Comparison of ENCODE assay signal across 9 cellular contexts in the genomic region with DNA sequence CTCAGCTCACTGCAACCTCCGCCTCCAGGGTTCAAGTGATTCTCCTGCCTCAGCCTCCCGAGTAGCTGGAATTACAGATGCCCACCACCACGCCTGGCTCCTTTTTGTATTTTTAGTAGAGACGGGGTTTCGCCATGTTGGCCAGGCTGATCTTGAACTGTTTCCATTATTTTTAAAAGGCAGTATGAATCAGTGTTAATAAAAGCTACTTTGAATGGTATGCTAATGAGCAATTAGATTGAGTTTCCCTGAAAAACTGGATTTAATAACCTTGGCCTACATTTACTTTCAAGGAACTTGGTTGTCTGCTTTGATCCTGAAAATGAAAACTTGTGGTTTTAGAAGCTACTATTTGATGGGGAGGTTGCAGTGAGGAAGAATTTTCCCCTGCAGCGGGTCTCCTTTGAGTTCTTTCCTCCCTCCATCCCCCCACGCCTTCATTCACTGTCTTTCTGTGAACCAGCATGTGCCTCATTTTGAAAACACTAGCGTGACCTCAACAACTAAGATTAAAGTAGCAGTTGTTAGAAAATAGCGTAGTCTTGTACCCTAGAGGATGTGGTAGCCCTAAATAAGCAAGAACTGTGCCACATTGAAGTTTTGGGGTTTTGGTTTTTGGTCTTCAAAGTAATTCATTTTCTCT. TPM values are rescaled to one million over a fixed set of nuclear protein-coding genes. Genes with fewer than 3 reads are reported as not detected.
DNase-seq lines count a peak whose midpoint lies in the region; ATAC-seq and TF ChIP-seq lines count a peak whose summit lies in the region.
"Had no signal": no experiment of that assay in that cellular context is flagged by ENCODE, and none has a peak within 500 bp of the region (broad histone marks: within the 10 kb centered on the region; RNA-seq: fewer than 3 reads in every experiment).

No MANE protein-coding gene starts in this region.

- H3K4me1 ChIP-seq in BE2C (no peaks in the 10 kb centered on the region), right atrium auricular region (no peaks in the 10 kb centered on the region)

- no peaks in the 10 kb centered on the region for H3K27me3 Mint-ChIP-seq in activated CD8-positive, alpha-beta T cell treated with anti-CD3 and anti-CD28 coated beads for 36 hours
- H3K27me3 Mint-ChIP-seq in stimulated activated memory B cell treated with anti-CD40 and anti-IgM and Interleukin-4, amounts not matched to agents 10 μg/mL and 1 μg/mL and 100 μg/mL, for 72 hours, result no peaks in the 10 kb centered on the region

- POLR2A ChIA-PET in activated CD8-positive, alpha-beta T cell treated with anti-CD3 and anti-CD28 coated beads for 36 hours (lab: Charles Lee), result interaction anchor here (0.7 to 3.1 kb wide), 9 partner anchors 10 to 93 kb away, joined by 3 to 20 read pairs (median 4); partner anchors contain the start of genes DGLUCY and RPS6KA5

- no peak for TF ChIP-seq CTCF in activated CD8-positive, alpha-beta T cell treated with anti-CD3 and anti-CD28 coated beads for 36 hours (IDR thresholded peaks at IDR 0.05)
- TF ChIP-seq CTCF in BE2C (IDR thresholded peaks at IDR 0.05; ENCODE audit: low read depth, low read length) (no peak), right atrium auricular region (IDR thresholded peaks at IDR 0.05) (no peak)

- peaks cover 29% of the 10 kb centered on the region for H3K4me1 Mint-ChIP-seq in activated CD8-positive, alpha-beta T cell treated with anti-CD3 and anti-CD28 coated beads for 36 hours (ENCODE audit: low read depth)
- no peaks in the 10 kb centered on the region for H3K4me1 Mint-ChIP-seq in stimulated activated memory B cell treated with anti-CD40 and anti-IgM and Interleukin-4, amounts not matched to agents 10 μg/mL and 1 μg/mL and 100 μg/mL, for 72 hours

- H3K27me3 ChIP-seq in BE2C (no peaks in the 10 kb centered on the region), right atrium auricular region (no peaks in the 10 kb centered on the region)
- H3K27me3 ChIP-seq: transverse colon had no signal

- H3K27ac Mint-ChIP-seq in activated CD8-positive, alpha-beta T cell treated with anti-CD3 and anti-CD28 coated beads for 36 hours, result peak overlapping the region; percentile 81
- H3K27ac Mint-ChIP-seq in stimulated activated memory B cell treated with anti-CD40 and anti-IgM and Interleukin-4, amounts not matched to agents 10 μg/mL and 1 μg/mL and 100 μg/mL, for 72 hours, result no peak overlapping the region

- intact Hi-C loops in activated CD8-positive, alpha-beta T cell treated with anti-CD3 and anti-CD28 coated beads for 36 hours (cut with micrococcal nuclease), result loop anchor here (1.0 kb wide), 1 partner anchor 108 kb away; no protein-coding TSS in a partner anchor

- DNase-seq in activated CD8-positive, alpha-beta T cell treated with anti-CD3 and anti-CD28 coated beads for 36 hours, result peak; percentile 78
- DNase-seq in stimulated activated CD4-positive, alpha-beta T cell treated with anti-CD3 and anti-CD28 coated beads, Interleukin-15, amount 100 ng/mL, for 48 hours (ENCODE audit: low read depth in 2 of 2), result peak; percentile 33 to 49
- DNase-seq in SHP77 (lab: John Stamatoyannopoulos, UW) (no peak), BE2C (no peak), right atrium auricular region (ENCODE audit: low spot score) (no peak)
- DNase-seq: transverse colon had no signal

- H3K4me3 ChIP-seq in BE2C (ENCODE audit: low read depth, low read length) (no peak overlapping the region), right atrium auricular region (no peak overlapping the region)
- H3K4me3 ChIP-seq: transverse colon had no signal

- H3K4me3 Mint-ChIP-seq in activated CD8-positive, alpha-beta T cell treated with anti-CD3 and anti-CD28 coated beads for 36 hours, result no peak overlapping the region
- H3K4me3 Mint-ChIP-seq in stimulated activated memory B cell treated with anti-CD40 and anti-IgM and Interleukin-4, amounts not matched to agents 10 μg/mL and 1 μg/mL and 100 μg/mL, for 72 hours, result no peak overlapping the region

- H3K36me3 Mint-ChIP-seq in activated CD8-positive, alpha-beta T cell treated with anti-CD3 and anti-CD28 coated beads for 36 hours (ENCODE audit: low read depth), result peaks cover 2% of the 10 kb centered on the region
- H3K36me3 Mint-ChIP-seq in stimulated activated memory B cell treated with anti-CD40 and anti-IgM and Interleukin-4, amounts not matched to agents 10 μg/mL and 1 μg/mL and 100 μg/mL, for 72 hours, result peaks cover 12% of the 10 kb centered on the region

- CTCF ChIA-PET in activated CD8-positive, alpha-beta T cell treated with anti-CD3 and anti-CD28 coated beads for 36 hours (lab: Charles Lee), result interaction anchor here (0.6 to 1.9 kb wide), 13 partner anchors 9 to 176 kb away, joined by 3 to 9 read pairs (median 4); partner anchors contain the start of gene DGLUCY

- H3K9me3 ChIP-seq in BE2C, result no peaks in the 10 kb centered on the region
- no peaks in the 10 kb centered on the region for H3K9me3 ChIP-seq in right atrium auricular region
- H3K9me3 ChIP-seq: transverse colon had no signal

- no peaks in the 10 kb centered on the region for H3K9me3 Mint-ChIP-seq in activated CD8-positive, alpha-beta T cell treated with anti-CD3 and anti-CD28 coated beads for 36 hours
- no peaks in the 10 kb centered on the region for H3K9me3 Mint-ChIP-seq in stimulated activated memory B cell treated with anti-CD40 and anti-IgM and Interleukin-4, amounts not matched to agents 10 μg/mL and 1 μg/mL and 100 μg/mL, for 72 hours

- H3K27ac ChIP-seq in right atrium auricular region, result no peak overlapping the region

- H3K36me3 ChIP-seq in BE2C, result no peaks in the 10 kb centered on the region
- no peaks in the 10 kb centered on the region for H3K36me3 ChIP-seq in right atrium auricular region
- H3K36me3 ChIP-seq: transverse colon had no signal

- peak; percentile 70 for ATAC-seq in GM18517 (IDR thresholded peaks at IDR 0.05; ENCODE audit: unreplicated experiment)
- ATAC-seq in HG02884 (IDR thresholded peaks at IDR 0.05; ENCODE audit: unreplicated experiment), result peak; percentile 83
- ATAC-seq in activated CD8-positive, alpha-beta T cell treated with anti-CD3 and anti-CD28 coated beads for 36 hours, result peak; percentile 96
- ATAC-seq in stimulated activated memory B cell treated with anti-CD40 and anti-IgM and Interleukin-4, amounts not matched to agents 10 μg/mL and 1 μg/mL and 100 μg/mL, for 72 hours, result no peak

RNA-seq across cellular contexts. Expression of gene RPS6KA5, which starts 17.8 kb away (rescaled TPM):
- 10 to 100 TPM; 12.8 to 12.9 TPM for total RNA-seq in activated CD8-positive, alpha-beta T cell treated with anti-CD3 and anti-CD28 coated beads for 36 hours
- polyA plus RNA-seq in BE2C (2012; ENCODE audit: insufficient read depth, insufficient read length, low read depth), result 1.1 TPM
- 1 to 10 TPM; 5.3 to 9.6 TPM for total RNA-seq in right atrium auricular region

RNA-seq across cellular contexts. Expression of gene DGLUCY, which starts 35.7 kb away (rescaled TPM):
- 10 to 100 TPM; 52.3 to 59.3 TPM for total RNA-seq in activated CD8-positive, alpha-beta T cell treated with anti-CD3 and anti-CD28 coated beads for 36 hours
- polyA plus RNA-seq in BE2C (2012; ENCODE audit: insufficient read depth, insufficient read length, low read depth), result 11.9 TPM
- 100 to 1,000 TPM in 1 of 2 donors, 10 to 100 TPM in 1; 81.8 to 136 TPM for total RNA-seq in right atrium auricular region

Comparison
In these comparisons a context has a peak if more than half of its experiments do, and no peak if none do; other contexts are left out.
1. DNase-seq: peak in activated CD8-positive, alpha-beta T cell treated with anti-CD3 and anti-CD28 coated beads for 36 hours (single experiment) and stimulated activated CD4-positive, alpha-beta T cell treated with anti-CD3 and anti-CD28 coated beads, Interleukin-15, amount 100 ng/mL, for 48 hours (2 of 2); none in SHP77 (0 of 2), BE2C (single experiment) and right atrium auricular region (single experiment).